Comparison of ENCODE assay signal across 2 cellular contexts in the genomic region with DNA sequence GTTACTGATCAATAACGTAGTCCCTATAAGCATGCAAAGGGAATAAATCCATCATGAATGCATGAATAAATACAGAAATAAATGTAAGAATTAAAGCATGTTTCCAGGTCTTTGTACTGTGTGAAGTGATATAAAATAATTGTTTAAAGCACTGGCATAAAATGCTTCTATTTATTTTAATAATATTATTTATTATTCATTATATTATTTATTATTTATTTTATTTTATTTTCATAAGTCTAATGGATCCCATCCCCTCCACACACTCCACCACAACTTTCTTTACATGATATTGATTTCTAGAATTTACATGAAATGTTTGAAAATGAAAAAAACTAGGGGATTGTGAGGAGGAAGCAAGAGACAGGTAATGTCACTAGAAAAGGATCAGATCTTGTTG.
TF ChIP-seq lines count a peak whose summit lies in the region.

No MANE protein-coding gene starts in this region.

TF ChIP-seq in WTC11, 78 proteins besides CTCF, POLR2A, EP300 and RAD21:
- TF ChIP-seq CREB1 (CRISPR knock-in tag; IDR thresholded peaks at IDR 0.05), result no peak
- TF ChIP-seq HMGA2 (CRISPR knock-in tag; IDR thresholded peaks at IDR 0.05), result peak; percentile 97

TF ChIP-seq in K562, 482 proteins besides CTCF, POLR2A, EP300 and RAD21 (continues in another document):
- TF ChIP-seq RBM39 (optimal IDR thresholded peaks at IDR 0.05; ENCODE audit: low read depth, low read length), result no peak
- TF ChIP-seq ZNF384 (IDR thresholded peaks at IDR 0.05; ENCODE audit: low read depth, low read length), result no peak
- TF ChIP-seq SMARCA4 (IDR thresholded peaks at IDR 0.05), result no peak
- TF ChIP-seq, protein P1, sequence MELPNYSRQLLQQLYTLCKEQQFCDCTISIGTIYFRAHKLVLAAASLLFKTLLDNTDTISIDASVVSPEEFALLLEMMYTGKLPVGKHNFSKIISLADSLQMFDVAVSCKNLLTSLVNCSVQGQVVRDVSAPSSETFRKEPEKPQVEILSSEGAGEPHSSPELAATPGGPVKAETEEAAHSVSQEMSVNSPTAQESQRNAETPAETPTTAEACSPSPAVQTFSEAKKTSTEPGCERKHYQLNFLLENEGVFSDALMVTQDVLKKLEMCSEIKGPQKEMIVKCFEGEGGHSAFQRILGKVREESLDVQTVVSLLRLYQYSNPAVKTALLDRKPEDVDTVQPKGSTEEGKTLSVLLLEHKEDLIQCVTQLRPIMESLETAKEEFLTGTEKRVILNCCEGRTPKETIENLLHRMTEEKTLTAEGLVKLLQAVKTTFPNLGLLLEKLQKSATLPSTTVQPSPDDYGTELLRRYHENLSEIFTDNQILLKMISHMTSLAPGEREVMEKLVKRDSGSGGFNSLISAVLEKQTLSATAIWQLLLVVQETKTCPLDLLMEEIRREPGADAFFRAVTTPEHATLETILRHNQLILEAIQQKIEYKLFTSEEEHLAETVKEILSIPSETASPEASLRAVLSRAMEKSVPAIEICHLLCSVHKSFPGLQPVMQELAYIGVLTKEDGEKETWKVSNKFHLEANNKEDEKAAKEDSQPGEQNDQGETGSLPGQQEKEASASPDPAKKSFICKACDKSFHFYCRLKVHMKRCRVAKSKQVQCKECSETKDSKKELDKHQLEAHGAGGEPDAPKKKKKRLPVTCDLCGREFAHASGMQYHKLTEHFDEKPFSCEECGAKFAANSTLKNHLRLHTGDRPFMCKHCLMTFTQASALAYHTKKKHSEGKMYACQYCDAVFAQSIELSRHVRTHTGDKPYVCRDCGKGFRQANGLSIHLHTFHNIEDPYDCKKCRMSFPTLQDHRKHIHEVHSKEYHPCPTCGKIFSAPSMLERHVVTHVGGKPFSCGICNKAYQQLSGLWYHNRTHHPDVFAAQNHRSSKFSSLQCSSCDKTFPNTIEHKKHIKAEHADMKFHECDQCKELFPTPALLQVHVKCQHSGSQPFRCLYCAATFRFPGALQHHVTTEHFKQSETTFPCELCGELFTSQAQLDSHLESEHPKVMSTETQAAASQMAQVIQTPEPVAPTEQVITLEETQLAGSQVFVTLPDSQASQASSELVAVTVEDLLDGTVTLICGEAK (IDR thresholded peaks at IDR 0.05), result 0 out of 2 replicates have a peak, but pooled peaks have one; percentile 6
- TF ChIP-seq, protein P1 (CRISPR knock-in tag; IDR thresholded peaks at IDR 0.05), result no peak
- no peak for TF ChIP-seq HIVEP1 (CRISPR knock-in tag; IDR thresholded peaks at IDR 0.05)
- TF ChIP-seq, protein P2, sequence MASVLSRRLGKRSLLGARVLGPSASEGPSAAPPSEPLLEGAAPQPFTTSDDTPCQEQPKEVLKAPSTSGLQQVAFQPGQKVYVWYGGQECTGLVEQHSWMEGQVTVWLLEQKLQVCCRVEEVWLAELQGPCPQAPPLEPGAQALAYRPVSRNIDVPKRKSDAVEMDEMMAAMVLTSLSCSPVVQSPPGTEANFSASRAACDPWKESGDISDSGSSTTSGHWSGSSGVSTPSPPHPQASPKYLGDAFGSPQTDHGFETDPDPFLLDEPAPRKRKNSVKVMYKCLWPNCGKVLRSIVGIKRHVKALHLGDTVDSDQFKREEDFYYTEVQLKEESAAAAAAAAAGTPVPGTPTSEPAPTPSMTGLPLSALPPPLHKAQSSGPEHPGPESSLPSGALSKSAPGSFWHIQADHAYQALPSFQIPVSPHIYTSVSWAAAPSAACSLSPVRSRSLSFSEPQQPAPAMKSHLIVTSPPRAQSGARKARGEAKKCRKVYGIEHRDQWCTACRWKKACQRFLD (CRISPR knock-in tag; IDR thresholded peaks at IDR 0.05), result no peak
- TF ChIP-seq BCL6 (CRISPR knock-in tag; IDR thresholded peaks at IDR 0.05), result no peak
- TF ChIP-seq L3MBTL2 (IDR thresholded peaks at IDR 0.05), result no peak
- TF ChIP-seq EGR1 (conservative IDR thresholded peaks at IDR 0.05), result no peak
- TF ChIP-seq ZNF197 (CRISPR knock-in tag; IDR thresholded peaks at IDR 0.05; ENCODE audit: low read depth), result 0 out of 2 replicates have a peak, but pooled peaks have one; percentile 10
- no peak for TF ChIP-seq ZNF778 (CRISPR knock-in tag; IDR thresholded peaks at IDR 0.05)
- no peak for TF ChIP-seq EP400 (IDR thresholded peaks at IDR 0.05)
- no peak for TF ChIP-seq NFATC3 (IDR thresholded peaks at IDR 0.05)
- TF ChIP-seq, protein P3, sequence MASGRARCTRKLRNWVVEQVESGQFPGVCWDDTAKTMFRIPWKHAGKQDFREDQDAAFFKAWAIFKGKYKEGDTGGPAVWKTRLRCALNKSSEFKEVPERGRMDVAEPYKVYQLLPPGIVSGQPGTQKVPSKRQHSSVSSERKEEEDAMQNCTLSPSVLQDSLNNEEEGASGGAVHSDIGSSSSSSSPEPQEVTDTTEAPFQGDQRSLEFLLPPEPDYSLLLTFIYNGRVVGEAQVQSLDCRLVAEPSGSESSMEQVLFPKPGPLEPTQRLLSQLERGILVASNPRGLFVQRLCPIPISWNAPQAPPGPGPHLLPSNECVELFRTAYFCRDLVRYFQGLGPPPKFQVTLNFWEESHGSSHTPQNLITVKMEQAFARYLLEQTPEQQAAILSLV (tag; IDR thresholded peaks at IDR 0.05), result no peak
- TF ChIP-seq MAZ (CRISPR knock-in tag; conservative IDR thresholded peaks at IDR 0.05 in 1 of 2, IDR thresholded peaks at IDR 0.05 in 1 of 2), result no peak
- TF ChIP-seq IRF2 (CRISPR knock-in tag; IDR thresholded peaks at IDR 0.05), result no peak
- TF ChIP-seq, protein P4, sequence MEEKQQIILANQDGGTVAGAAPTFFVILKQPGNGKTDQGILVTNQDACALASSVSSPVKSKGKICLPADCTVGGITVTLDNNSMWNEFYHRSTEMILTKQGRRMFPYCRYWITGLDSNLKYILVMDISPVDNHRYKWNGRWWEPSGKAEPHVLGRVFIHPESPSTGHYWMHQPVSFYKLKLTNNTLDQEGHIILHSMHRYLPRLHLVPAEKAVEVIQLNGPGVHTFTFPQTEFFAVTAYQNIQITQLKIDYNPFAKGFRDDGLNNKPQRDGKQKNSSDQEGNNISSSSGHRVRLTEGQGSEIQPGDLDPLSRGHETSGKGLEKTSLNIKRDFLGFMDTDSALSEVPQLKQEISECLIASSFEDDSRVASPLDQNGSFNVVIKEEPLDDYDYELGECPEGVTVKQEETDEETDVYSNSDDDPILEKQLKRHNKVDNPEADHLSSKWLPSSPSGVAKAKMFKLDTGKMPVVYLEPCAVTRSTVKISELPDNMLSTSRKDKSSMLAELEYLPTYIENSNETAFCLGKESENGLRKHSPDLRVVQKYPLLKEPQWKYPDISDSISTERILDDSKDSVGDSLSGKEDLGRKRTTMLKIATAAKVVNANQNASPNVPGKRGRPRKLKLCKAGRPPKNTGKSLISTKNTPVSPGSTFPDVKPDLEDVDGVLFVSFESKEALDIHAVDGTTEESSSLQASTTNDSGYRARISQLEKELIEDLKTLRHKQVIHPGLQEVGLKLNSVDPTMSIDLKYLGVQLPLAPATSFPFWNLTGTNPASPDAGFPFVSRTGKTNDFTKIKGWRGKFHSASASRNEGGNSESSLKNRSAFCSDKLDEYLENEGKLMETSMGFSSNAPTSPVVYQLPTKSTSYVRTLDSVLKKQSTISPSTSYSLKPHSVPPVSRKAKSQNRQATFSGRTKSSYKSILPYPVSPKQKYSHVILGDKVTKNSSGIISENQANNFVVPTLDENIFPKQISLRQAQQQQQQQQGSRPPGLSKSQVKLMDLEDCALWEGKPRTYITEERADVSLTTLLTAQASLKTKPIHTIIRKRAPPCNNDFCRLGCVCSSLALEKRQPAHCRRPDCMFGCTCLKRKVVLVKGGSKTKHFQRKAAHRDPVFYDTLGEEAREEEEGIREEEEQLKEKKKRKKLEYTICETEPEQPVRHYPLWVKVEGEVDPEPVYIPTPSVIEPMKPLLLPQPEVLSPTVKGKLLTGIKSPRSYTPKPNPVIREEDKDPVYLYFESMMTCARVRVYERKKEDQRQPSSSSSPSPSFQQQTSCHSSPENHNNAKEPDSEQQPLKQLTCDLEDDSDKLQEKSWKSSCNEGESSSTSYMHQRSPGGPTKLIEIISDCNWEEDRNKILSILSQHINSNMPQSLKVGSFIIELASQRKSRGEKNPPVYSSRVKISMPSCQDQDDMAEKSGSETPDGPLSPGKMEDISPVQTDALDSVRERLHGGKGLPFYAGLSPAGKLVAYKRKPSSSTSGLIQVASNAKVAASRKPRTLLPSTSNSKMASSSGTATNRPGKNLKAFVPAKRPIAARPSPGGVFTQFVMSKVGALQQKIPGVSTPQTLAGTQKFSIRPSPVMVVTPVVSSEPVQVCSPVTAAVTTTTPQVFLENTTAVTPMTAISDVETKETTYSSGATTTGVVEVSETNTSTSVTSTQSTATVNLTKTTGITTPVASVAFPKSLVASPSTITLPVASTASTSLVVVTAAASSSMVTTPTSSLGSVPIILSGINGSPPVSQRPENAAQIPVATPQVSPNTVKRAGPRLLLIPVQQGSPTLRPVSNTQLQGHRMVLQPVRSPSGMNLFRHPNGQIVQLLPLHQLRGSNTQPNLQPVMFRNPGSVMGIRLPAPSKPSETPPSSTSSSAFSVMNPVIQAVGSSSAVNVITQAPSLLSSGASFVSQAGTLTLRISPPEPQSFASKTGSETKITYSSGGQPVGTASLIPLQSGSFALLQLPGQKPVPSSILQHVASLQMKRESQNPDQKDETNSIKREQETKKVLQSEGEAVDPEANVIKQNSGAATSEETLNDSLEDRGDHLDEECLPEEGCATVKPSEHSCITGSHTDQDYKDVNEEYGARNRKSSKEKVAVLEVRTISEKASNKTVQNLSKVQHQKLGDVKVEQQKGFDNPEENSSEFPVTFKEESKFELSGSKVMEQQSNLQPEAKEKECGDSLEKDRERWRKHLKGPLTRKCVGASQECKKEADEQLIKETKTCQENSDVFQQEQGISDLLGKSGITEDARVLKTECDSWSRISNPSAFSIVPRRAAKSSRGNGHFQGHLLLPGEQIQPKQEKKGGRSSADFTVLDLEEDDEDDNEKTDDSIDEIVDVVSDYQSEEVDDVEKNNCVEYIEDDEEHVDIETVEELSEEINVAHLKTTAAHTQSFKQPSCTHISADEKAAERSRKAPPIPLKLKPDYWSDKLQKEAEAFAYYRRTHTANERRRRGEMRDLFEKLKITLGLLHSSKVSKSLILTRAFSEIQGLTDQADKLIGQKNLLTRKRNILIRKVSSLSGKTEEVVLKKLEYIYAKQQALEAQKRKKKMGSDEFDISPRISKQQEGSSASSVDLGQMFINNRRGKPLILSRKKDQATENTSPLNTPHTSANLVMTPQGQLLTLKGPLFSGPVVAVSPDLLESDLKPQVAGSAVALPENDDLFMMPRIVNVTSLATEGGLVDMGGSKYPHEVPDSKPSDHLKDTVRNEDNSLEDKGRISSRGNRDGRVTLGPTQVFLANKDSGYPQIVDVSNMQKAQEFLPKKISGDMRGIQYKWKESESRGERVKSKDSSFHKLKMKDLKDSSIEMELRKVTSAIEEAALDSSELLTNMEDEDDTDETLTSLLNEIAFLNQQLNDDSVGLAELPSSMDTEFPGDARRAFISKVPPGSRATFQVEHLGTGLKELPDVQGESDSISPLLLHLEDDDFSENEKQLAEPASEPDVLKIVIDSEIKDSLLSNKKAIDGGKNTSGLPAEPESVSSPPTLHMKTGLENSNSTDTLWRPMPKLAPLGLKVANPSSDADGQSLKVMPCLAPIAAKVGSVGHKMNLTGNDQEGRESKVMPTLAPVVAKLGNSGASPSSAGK (IDR thresholded peaks at IDR 0.05), result peak; percentile 16; the same call in 1 of the 2 replicates
- TF ChIP-seq, protein P5, sequence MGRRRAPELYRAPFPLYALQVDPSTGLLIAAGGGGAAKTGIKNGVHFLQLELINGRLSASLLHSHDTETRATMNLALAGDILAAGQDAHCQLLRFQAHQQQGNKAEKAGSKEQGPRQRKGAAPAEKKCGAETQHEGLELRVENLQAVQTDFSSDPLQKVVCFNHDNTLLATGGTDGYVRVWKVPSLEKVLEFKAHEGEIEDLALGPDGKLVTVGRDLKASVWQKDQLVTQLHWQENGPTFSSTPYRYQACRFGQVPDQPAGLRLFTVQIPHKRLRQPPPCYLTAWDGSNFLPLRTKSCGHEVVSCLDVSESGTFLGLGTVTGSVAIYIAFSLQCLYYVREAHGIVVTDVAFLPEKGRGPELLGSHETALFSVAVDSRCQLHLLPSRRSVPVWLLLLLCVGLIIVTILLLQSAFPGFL (CRISPR knock-in tag; IDR thresholded peaks at IDR 0.05), result no peak
- no peak for TF ChIP-seq THRAP3 (IDR thresholded peaks at IDR 0.05; ENCODE audit: borderline replicate concordance)
- TF ChIP-seq NR2C1 (IDR thresholded peaks at IDR 0.05), result no peak
- TF ChIP-seq NR2C1 (tag; IDR thresholded peaks at IDR 0.05), result no peak
- no peak for TF ChIP-seq NBN (IDR thresholded peaks at IDR 0.05; ENCODE audit: low read depth)
- TF ChIP-seq, protein P6, sequence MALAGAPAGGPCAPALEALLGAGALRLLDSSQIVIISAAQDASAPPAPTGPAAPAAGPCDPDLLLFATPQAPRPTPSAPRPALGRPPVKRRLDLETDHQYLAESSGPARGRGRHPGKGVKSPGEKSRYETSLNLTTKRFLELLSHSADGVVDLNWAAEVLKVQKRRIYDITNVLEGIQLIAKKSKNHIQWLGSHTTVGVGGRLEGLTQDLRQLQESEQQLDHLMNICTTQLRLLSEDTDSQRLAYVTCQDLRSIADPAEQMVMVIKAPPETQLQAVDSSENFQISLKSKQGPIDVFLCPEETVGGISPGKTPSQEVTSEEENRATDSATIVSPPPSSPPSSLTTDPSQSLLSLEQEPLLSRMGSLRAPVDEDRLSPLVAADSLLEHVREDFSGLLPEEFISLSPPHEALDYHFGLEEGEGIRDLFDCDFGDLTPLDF (CRISPR knock-in tag; IDR thresholded peaks at IDR 0.05), result no peak
- no peak for TF ChIP-seq TAF9B (IDR thresholded peaks at IDR 0.05; ENCODE audit: partially characterized antibody)
- TF ChIP-seq, protein P7, sequence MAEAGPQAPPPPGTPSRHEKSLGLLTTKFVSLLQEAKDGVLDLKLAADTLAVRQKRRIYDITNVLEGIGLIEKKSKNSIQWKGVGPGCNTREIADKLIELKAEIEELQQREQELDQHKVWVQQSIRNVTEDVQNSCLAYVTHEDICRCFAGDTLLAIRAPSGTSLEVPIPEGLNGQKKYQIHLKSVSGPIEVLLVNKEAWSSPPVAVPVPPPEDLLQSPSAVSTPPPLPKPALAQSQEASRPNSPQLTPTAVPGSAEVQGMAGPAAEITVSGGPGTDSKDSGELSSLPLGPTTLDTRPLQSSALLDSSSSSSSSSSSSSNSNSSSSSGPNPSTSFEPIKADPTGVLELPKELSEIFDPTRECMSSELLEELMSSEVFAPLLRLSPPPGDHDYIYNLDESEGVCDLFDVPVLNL (CRISPR knock-in tag; IDR thresholded peaks at IDR 0.05; ENCODE audit: low read depth), result no peak
